In the genomic region with DNA sequence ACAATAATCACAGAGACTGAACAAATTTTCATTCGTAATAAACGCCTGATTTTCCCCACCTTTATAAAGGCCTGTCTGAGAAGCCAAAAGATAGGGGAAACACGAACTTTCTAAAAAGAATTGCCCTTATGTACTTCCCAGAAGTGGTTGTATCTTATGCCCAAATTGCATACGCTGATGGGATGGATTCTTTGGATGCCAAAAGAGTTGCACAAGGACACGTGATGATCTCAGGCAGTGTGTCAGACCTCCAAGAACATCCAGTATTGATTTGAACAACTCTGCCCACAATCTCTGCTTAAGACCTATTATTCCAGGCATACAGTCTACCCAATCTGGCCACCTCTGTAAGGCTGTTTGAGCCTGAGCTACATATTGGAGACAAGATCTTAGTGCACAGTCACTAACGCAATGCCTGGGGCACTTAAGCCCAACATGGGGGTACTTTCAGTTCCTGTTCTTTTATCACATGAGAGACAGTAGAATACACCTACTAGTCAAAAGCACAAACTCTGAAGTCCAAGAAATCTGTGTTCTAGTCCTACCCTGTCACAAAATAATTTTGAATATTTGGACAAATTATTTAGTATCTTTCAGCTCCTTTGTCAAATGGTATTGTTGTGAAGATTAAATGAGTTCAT, we compare ENCODE assay signal across 9 cellular contexts. TPM values are rescaled to one million over a fixed set of nuclear protein-coding genes. Genes with fewer than 3 reads are reported as not detected.
DNase-seq lines count a peak whose midpoint lies in the region; ATAC-seq and TF ChIP-seq lines count a peak whose summit lies in the region.
"Had no signal": no experiment of that assay in that cellular context is flagged by ENCODE, and none has a peak within 500 bp of the region (broad histone marks: within the 10 kb centered on the region; RNA-seq: fewer than 3 reads in every experiment).

No MANE protein-coding gene starts in this region.

- no peaks in the 10 kb centered on the region for H3K4me1 ChIP-seq in HCT116 (ENCODE audit: control insufficient read depth in 1 of 2, insufficient read depth in 2 of 2, low read length in 2 of 2)
- H3K4me1 ChIP-seq in GM23338 (ENCODE audit: insufficient read depth): peaks cover 18% of the 10 kb centered on the region

- H2AFZ ChIP-seq in HCT116 (ENCODE audit: low read depth, low read length, poor library complexity, severe bottlenecking): peak overlapping the region; percentile 29
- H2AFZ ChIP-seq in GM23338: no peak overlapping the region

- H4K20me1 ChIP-seq in HCT116 (ENCODE audit: insufficient read depth): no peaks in the 10 kb centered on the region
- no peaks in the 10 kb centered on the region for H4K20me1 ChIP-seq in GM23338 (replicated peaks; ENCODE audit: insufficient read depth)

- no peaks in the 10 kb centered on the region for H3K79me2 ChIP-seq in HCT116 (ENCODE audit: insufficient read depth, low read length)
- no peaks in the 10 kb centered on the region for H3K79me2 ChIP-seq in GM23338 (replicated peaks; ENCODE audit: insufficient read depth)

- H3K4me1 Mint-ChIP-seq in activated T-cell treated with anti-CD3 and anti-CD28 coated beads, Interleukin-2, amount 50 U/mL, for 4 hours (ENCODE audit: low read depth): peaks cover 5% of the 10 kb centered on the region
- H3K4me1 Mint-ChIP-seq in GM23338: peaks cover 6% of the 10 kb centered on the region

- no peaks in the 10 kb centered on the region for H3F3A ChIP-seq in GM23338 (replicated peaks; ENCODE audit: low read depth)

- no peaks in the 10 kb centered on the region for H3K9me3 ChIP-seq in HCT116 (ENCODE audit: control insufficient read depth in 1 of 2, insufficient read depth in 1 of 2, low read depth in 1 of 2, low read length in 2 of 2)

- H3K4me3 Mint-ChIP-seq in activated T-cell treated with anti-CD3 and anti-CD28 coated beads, Interleukin-2, amount 50 U/mL, for 4 hours: no peak overlapping the region
- no peak overlapping the region for H3K4me3 Mint-ChIP-seq in GM23338

- H3K27me3 ChIP-seq in HCT116 (ENCODE audit: insufficient read depth, low read length): peaks cover 33% of the 10 kb centered on the region
- no peaks in the 10 kb centered on the region for H3K27me3 ChIP-seq in GM23338 (ENCODE audit: insufficient read depth)

- RAD21 ChIA-PET in HCT116 (lab: Charles Lee; ENCODE audit: low non-redundant PET in 1 of 2, low total read pairs in 2 of 2, uncharacterized antibody in 2 of 2, unreplicated experiment in 2 of 2): interaction anchor here in 1 of 2 experiments (1.1 kb wide), 1 partner anchor 95 kb away, joined by 4 read pairs; the partner anchor contains the start of gene EIF3F

- peaks cover 3% of the 10 kb centered on the region for H3K27me3 Mint-ChIP-seq in activated T-cell treated with anti-CD3 and anti-CD28 coated beads, Interleukin-2, amount 50 U/mL, for 4 hours (ENCODE audit: low read depth)
- no peaks in the 10 kb centered on the region for H3K27me3 Mint-ChIP-seq in GM23338 (ENCODE audit: insufficient read depth, low read depth, poor library complexity)

- CTCF ChIA-PET in HCT116 (lab: Charles Lee): interaction anchor here (1.0 to 2.3 kb wide), 3 partner anchors 95 to 207 kb away, joined by 3 to 22 read pairs (median 4); partner anchors contain the start of gene EIF3F

- TF ChIP-seq POLR2A in HCT116 (IDR thresholded peaks at IDR 0.05; ENCODE audit: borderline replicate concordance, extremely low read depth, insufficient read depth, insufficient read length): no peak

- no peak for TF ChIP-seq RAD21 in HCT116 (IDR thresholded peaks at IDR 0.05; ENCODE audit: low read depth)

- intact Hi-C loops in HCT116 (cut with micrococcal nuclease): loop anchor here (1.0 to 10.0 kb wide), 2 partner anchors 95 to 203 kb away; partner anchors contain the start of gene EIF3F
- intact Hi-C loops in head of caudate nucleus (cut with DNase I): loop anchor here (5.0 kb wide), 1 partner anchor 95 kb away; the partner anchor contains the start of gene EIF3F

- DNase-seq in GM03348 (ENCODE audit: low spot score): peak; percentile 52
- DNase-seq in HCT116 (ENCODE audit: low read depth, low spot score): no peak
- peak; percentile 81 for DNase-seq in MV-4-11 (lab: John Stamatoyannopoulos, UW)
- DNase-seq in foreskin fibroblast: peak; percentile 92 to 95
- DNase-seq in head of caudate nucleus: no peak
- DNase-seq in activated T-cell treated with anti-CD3 and anti-CD28 coated beads, Interleukin-2, amount 50 U/mL, for 4 hours: no peak
- DNase-seq in DMS153 (lab: John Stamatoyannopoulos, UW): no peak
- DNase-seq in GM23338 (ENCODE audit: low spot score): no peak
- DNase-seq: heart left ventricle had no signal

- H3K9me2 ChIP-seq in HCT116 (ENCODE audit: insufficient read depth) (no peaks in the 10 kb centered on the region), GM23338 (ENCODE audit: insufficient read depth) (no peaks in the 10 kb centered on the region)

- H3K4me3 ChIP-seq in HCT116 (replicated peaks in 1 of 2; ENCODE audit: low read depth in 1 of 2, low read length in 2 of 2): no peak overlapping the region
- no peak overlapping the region for H3K4me3 ChIP-seq in foreskin fibroblast (ENCODE audit: low read depth in 1 of 2, low read length in 2 of 2)
- H3K4me3 ChIP-seq in GM23338: no peak overlapping the region
- H3K4me3 ChIP-seq: heart left ventricle had no signal

- H3K27ac ChIP-seq in HCT116 (ENCODE audit: low read depth, low read length) (no peak overlapping the region), GM23338 (ENCODE audit: low read depth) (no peak overlapping the region)
- H3K27ac ChIP-seq: heart left ventricle had no signal

- ATAC-seq in HCT116: no peak
- no peak for ATAC-seq in activated T-cell treated with anti-CD3 and anti-CD28 coated beads, Interleukin-2, amount 50 U/mL, for 4 hours
- no peak for ATAC-seq in GM23338

- peaks cover 3% of the 10 kb centered on the region for H3K9me3 Mint-ChIP-seq in activated T-cell treated with anti-CD3 and anti-CD28 coated beads, Interleukin-2, amount 50 U/mL, for 4 hours
- no peaks in the 10 kb centered on the region for H3K9me3 Mint-ChIP-seq in GM23338

- no TSS peak for BruUV-seq in HCT116 (replicated peaks; lab: Mats Ljungman, UMichigan)

- no peaks in the 10 kb centered on the region for H3K36me3 Mint-ChIP-seq in activated T-cell treated with anti-CD3 and anti-CD28 coated beads, Interleukin-2, amount 50 U/mL, for 4 hours (ENCODE audit: insufficient read depth)
- no peaks in the 10 kb centered on the region for H3K36me3 Mint-ChIP-seq in GM23338 (ENCODE audit: low read depth)

- H3K4me2 ChIP-seq in HCT116 (ENCODE audit: low read length) (no peak overlapping the region), GM23338 (no peak overlapping the region)

- no peak overlapping the region for H3K9ac ChIP-seq in HCT116 (ENCODE audit: low read length)

- H3K36me3 ChIP-seq in HCT116 (ENCODE audit: control insufficient read depth in 1 of 2, insufficient read depth in 2 of 2, low read length in 2 of 2) (no peaks in the 10 kb centered on the region), GM23338 (ENCODE audit: insufficient read depth) (no peaks in the 10 kb centered on the region)
- H3K36me3 ChIP-seq: heart left ventricle had no signal

- POLR2A ChIA-PET in HCT116 (lab: Charles Lee): no interaction called here

- H3K27ac Mint-ChIP-seq in GM23338: no peak overlapping the region

- TF ChIP-seq CTCF in HCT116 (IDR thresholded peaks at IDR 0.05 in 2 of 3, conservative IDR thresholded peaks at IDR 0.05 in 1 of 3; ENCODE audit: borderline replicate concordance in 1 of 3, insufficient read depth in 1 of 3, low read depth in 2 of 3, low read length in 2 of 3) (no peak), foreskin fibroblast (IDR thresholded peaks at IDR 0.05; ENCODE audit: low read depth, low read length) (no peak), GM23338 (conservative IDR thresholded peaks at IDR 0.05; ENCODE audit: low read depth in 2 of 2) (no peak)

TF ChIP-seq in GM23338, 12 proteins besides CTCF, POLR2A, EP300 and RAD21 (continues in another document):
- TF ChIP-seq EZH2 (IDR thresholded peaks at IDR 0.05; ENCODE audit: low read depth, unreplicated experiment): no peak
- no peak for TF ChIP-seq CREB1 (CRISPR knock-in tag; IDR thresholded peaks at IDR 0.05; ENCODE audit: low read depth)
- TF ChIP-seq, protein P1, sequence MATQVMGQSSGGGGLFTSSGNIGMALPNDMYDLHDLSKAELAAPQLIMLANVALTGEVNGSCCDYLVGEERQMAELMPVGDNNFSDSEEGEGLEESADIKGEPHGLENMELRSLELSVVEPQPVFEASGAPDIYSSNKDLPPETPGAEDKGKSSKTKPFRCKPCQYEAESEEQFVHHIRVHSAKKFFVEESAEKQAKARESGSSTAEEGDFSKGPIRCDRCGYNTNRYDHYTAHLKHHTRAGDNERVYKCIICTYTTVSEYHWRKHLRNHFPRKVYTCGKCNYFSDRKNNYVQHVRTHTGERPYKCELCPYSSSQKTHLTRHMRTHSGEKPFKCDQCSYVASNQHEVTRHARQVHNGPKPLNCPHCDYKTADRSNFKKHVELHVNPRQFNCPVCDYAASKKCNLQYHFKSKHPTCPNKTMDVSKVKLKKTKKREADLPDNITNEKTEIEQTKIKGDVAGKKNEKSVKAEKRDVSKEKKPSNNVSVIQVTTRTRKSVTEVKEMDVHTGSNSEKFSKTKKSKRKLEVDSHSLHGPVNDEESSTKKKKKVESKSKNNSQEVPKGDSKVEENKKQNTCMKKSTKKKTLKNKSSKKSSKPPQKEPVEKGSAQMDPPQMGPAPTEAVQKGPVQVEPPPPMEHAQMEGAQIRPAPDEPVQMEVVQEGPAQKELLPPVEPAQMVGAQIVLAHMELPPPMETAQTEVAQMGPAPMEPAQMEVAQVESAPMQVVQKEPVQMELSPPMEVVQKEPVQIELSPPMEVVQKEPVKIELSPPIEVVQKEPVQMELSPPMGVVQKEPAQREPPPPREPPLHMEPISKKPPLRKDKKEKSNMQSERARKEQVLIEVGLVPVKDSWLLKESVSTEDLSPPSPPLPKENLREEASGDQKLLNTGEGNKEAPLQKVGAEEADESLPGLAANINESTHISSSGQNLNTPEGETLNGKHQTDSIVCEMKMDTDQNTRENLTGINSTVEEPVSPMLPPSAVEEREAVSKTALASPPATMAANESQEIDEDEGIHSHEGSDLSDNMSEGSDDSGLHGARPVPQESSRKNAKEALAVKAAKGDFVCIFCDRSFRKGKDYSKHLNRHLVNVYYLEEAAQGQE (IDR thresholded peaks at IDR 0.05; ENCODE audit: unreplicated experiment): no peak
- TF ChIP-seq ZNF114 (CRISPR knock-in tag; IDR thresholded peaks at IDR 0.05): no peak
- no peak for TF ChIP-seq EZH2phosphoT487 (IDR thresholded peaks at IDR 0.05; ENCODE audit: unreplicated experiment)
- TF ChIP-seq NANOG (IDR thresholded peaks at IDR 0.05; ENCODE audit: borderline replicate concordance): no peak

RNA-seq across cellular contexts. Expression of gene OR10A6, which starts 38.9 kb away (rescaled TPM):
- total RNA-seq in HCT116 (2021; ENCODE audit: unreplicated experiment): not detected
- not detected in 2 replicates for polyA plus RNA-seq in HCT116 (2012)
- total RNA-seq in activated T-cell treated with anti-CD3 and anti-CD28 coated beads, Interleukin-2, amount 50 U/mL, for 4 hours: not detected
- not detected in 2 replicates for total RNA-seq in GM23338 (2014; rRNA removed; shearing (Covaris generic))
- polyA plus RNA-seq in GM23338 (2016; fragmentation: Nextera tagmentation; extraction: Ambion mirVana): 0.09 and 0.23 TPM in 2 replicates
- total RNA-seq: heart left ventricle had no signal
- polyA plus RNA-seq: heart left ventricle had no signal

RNA-seq across cellular contexts. Expression of gene OR10A3, which starts 49.3 kb away (rescaled TPM):
- not detected for total RNA-seq in HCT116 (2021; ENCODE audit: unreplicated experiment)
- not detected in 2 replicates for polyA plus RNA-seq in HCT116 (2012)
- not detected for total RNA-seq in activated T-cell treated with anti-CD3 and anti-CD28 coated beads, Interleukin-2, amount 50 U/mL, for 4 hours
- 0.14 TPM in 1 of 2 replicates, not detected in the other for total RNA-seq in GM23338 (2014; rRNA removed; shearing (Covaris generic))
- polyA plus RNA-seq in GM23338 (2016; fragmentation: Nextera tagmentation; extraction: Ambion mirVana): 0.28 and 0.52 TPM in 2 replicates
- total RNA-seq: heart left ventricle had no signal
- polyA plus RNA-seq: heart left ventricle had no signal

Comparison
In these comparisons a context has a peak if more than half of its experiments do, and no peak if none do; other contexts are left out.
1. DNase-seq: peak in GM03348 (single experiment), MV-4-11 (single experiment) and foreskin fibroblast (2 of 2); none in HCT116 (single experiment), head of caudate nucleus (0 of 42), activated T-cell treated with anti-CD3 and anti-CD28 coated beads, Interleukin-2, amount 50 U/mL, for 4 hours (single experiment), DMS153 (single experiment) and GM23338 (single experiment).